ENCODE assay signal across 27 cellular contexts in the genomic region with DNA sequence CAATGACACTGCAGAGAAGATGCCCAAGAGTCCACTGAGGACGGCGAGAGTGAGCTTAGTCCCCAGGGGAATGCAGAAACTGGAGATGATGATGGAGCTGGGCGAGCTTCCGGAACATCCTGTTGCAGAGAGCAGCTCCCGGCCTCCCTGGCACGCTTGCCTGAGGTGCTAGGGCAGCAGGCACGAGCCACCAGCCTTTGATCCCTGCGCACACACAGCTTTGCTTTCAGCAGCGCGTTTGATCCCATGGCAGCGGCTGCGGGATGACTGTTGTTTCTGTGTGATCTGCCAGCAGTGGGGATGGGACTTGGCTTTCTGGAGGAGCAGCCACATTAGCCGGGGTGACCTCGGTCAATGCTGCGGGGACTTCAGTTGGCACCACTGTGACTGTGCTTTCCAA.
"Had no signal": no experiment of that assay in that cellular context is flagged by ENCODE, and none has a peak within 500 bp of the region (broad histone marks: within the 10 kb centered on the region; RNA-seq: fewer than 3 reads in every experiment).

No MANE protein-coding gene starts in this region.

- H3K36me3 Mint-ChIP-seq: activated naive CD4-positive, alpha-beta T cell treated with anti-CD3 and anti-CD28 coated beads, Interleukin-2, amount 50 U/mL, for 72 hours had no signal

- H3K27me3 ChIP-seq: body of pancreas, colonic mucosa, tibial nerve had no signal

- H3K4me1 ChIP-seq: colonic mucosa, gastrocnemius medialis, left ventricle myocardium inferior, parathyroid adenoma, psoas muscle, tibial nerve had no signal

- H3K79me2 ChIP-seq: parathyroid adenoma had no signal

- DNase-seq: activated CD4-positive, alpha-beta T cell treated with anti-CD3 and anti-CD28 coated beads for 4 hours; activated CD4-positive, alpha-beta T cell treated with anti-CD3 and anti-CD28 coated beads, Interleukin-2, amount 50 U/mL, for 4 hours; activated naive CD4-positive, alpha-beta T cell; activated T-cell treated with anti-CD3 and anti-CD28 coated beads for 4 hours; activated T-cell treated with anti-CD3 and anti-CD28 coated beads, Interleukin-2, amount 50 U/mL, for 72 hours; aorta; body of pancreas; cerebellar nuclear complex; colonic mucosa; effector CD8-positive, alpha-beta T cell; gastrocnemius medialis; glutamatergic neuron; left ventricle myocardium inferior; mesendoderm; nephron progenitor cell; occipital lobe; psoas muscle; stimulated activated CD4-positive, alpha-beta T cell treated with anti-CD3 and anti-CD28 coated beads, Interleukin-2, amount 100 ng/mL, for 48 hours; stimulated activated naive CD4-positive, alpha-beta T cell treated with Interleukin-2 at 50 U/mL for 16 hours; T-helper 1 cell had no signal

- H3K9me3 Mint-ChIP-seq: activated naive CD4-positive, alpha-beta T cell treated with anti-CD3 and anti-CD28 coated beads, Interleukin-2, amount 50 U/mL, for 72 hours; activated T-cell treated with anti-CD3 and anti-CD28 coated beads, Interleukin-2, amount 50 U/mL, for 72 hours; nephron progenitor cell; T-helper 2 cell treated with Interferon-gamma antibody and Interleukin-4, amounts not matched to agents 5 μg/mL and 100 μg/mL, for 36 hours had no signal

- H3K4me3 ChIP-seq: body of pancreas, colonic mucosa, gastrocnemius medialis, left ventricle myocardium inferior, lung, psoas muscle, tibial nerve had no signal

- H3K9me3 ChIP-seq: body of pancreas, colonic mucosa, gastrocnemius medialis, left ventricle myocardium inferior, psoas muscle, tibial nerve had no signal

- H3K36me3 ChIP-seq: colonic mucosa, gastrocnemius medialis, left ventricle myocardium inferior, tibial nerve had no signal

- ATAC-seq: activated naive CD4-positive, alpha-beta T cell treated with anti-CD3 and anti-CD28 coated beads, Interleukin-2, amount 50 U/mL, for 72 hours; activated T-cell treated with anti-CD3 and anti-CD28 coated beads, Interleukin-2, amount 50 U/mL, for 72 hours; body of pancreas; gastrocnemius medialis; psoas muscle had no signal

- H3K9ac ChIP-seq: parathyroid adenoma had no signal

- H3K27ac ChIP-seq: body of pancreas, colonic mucosa, epithelial cell of prostate, gastrocnemius medialis, left ventricle myocardium inferior, parathyroid adenoma, psoas muscle, tibial nerve, VCaP had no signal

- H3K27ac Mint-ChIP-seq: activated naive CD4-positive, alpha-beta T cell treated with anti-CD3 and anti-CD28 coated beads, Interleukin-2, amount 50 U/mL, for 72 hours; activated T-cell treated with anti-CD3 and anti-CD28 coated beads, Interleukin-2, amount 50 U/mL, for 72 hours; T-helper 2 cell treated with Interferon-gamma antibody and Interleukin-4, amounts not matched to agents 5 μg/mL and 100 μg/mL, for 36 hours had no signal

- H3K4me3 Mint-ChIP-seq: activated T-cell treated with anti-CD3 and anti-CD28 coated beads, Interleukin-2, amount 50 U/mL, for 72 hours; nephron progenitor cell; T-helper 2 cell treated with Interferon-gamma antibody and Interleukin-4, amounts not matched to agents 5 μg/mL and 100 μg/mL, for 36 hours had no signal

- H2AFZ ChIP-seq: parathyroid adenoma had no signal
